In genomic region chr7:98553666-98554065, GRCh38 we compare ENCODE assay signal across 16 cellular contexts.
A peak's percentile ranks its signal among the peaks of the same experiment; 100 is the strongest.
DNase-seq lines count a peak whose midpoint lies in the region; ATAC-seq lines count a peak whose summit lies in the region.
"Had no signal": no experiment of that assay in that cellular context is flagged by ENCODE, and none has a peak within 500 bp of the region (broad histone marks: within the 10 kb centered on the region; RNA-seq: fewer than 3 reads in every experiment).

No MANE protein-coding gene starts in this region.

- DNase-seq in DMS 273 (lab: John Stamatoyannopoulos, UW; ENCODE audit: unreplicated experiment), result peak; percentile 67
- no peak for DNase-seq in DMS 273 treated with DMSO at 0.1 percent for 48 hours (lab: John Stamatoyannopoulos, UW)
- DNase-seq in SJCRH30, result peak; percentile 36 to 63
- DNase-seq in myocyte (ENCODE audit: low read depth), result peak; percentile 87
- DNase-seq in GM19240 (ENCODE audit: insufficient read length, low spot score), result no peak
- DNase-seq: CD8-positive, alpha-beta T cell; COR-L47; DMS53; GF-D8; HCEC 1CT; HFFc6 had no signal

- H3K27me3 ChIP-seq in SJCRH30 (no peaks in the 10 kb centered on the region), skeletal muscle satellite cell (ENCODE audit: control insufficient read depth, insufficient read depth, low read length) (no peaks in the 10 kb centered on the region)

- H3K4me2 ChIP-seq in skeletal muscle satellite cell (ENCODE audit: low read length), result peak overlapping the region; percentile 20

- H3K36me3 ChIP-seq in SJCRH30 (no peaks in the 10 kb centered on the region), skeletal muscle satellite cell (ENCODE audit: insufficient read depth, low read length) (no peaks in the 10 kb centered on the region)

- no peak overlapping the region for H3K27ac ChIP-seq in SJCRH30
- H3K27ac ChIP-seq: 22Rv1, HL-60 had no signal

- H3K4me1 ChIP-seq in SJCRH30 (peaks cover 3% of the 10 kb centered on the region; the same call in 1 of the 2 replicates), skeletal muscle satellite cell (ENCODE audit: control insufficient read depth, insufficient read depth, low read length) (no peaks in the 10 kb centered on the region)

- H3K9me3 ChIP-seq in SJCRH30 (replicated peaks) (peaks cover 7% of the 10 kb centered on the region), skeletal muscle satellite cell (replicated peaks; ENCODE audit: low read length) (no peaks in the 10 kb centered on the region)

- ATAC-seq in HG02798 (IDR thresholded peaks at IDR 0.05; ENCODE audit: poor library complexity, unreplicated experiment) (no peak), GM21717 (IDR thresholded peaks at IDR 0.05; ENCODE audit: unreplicated experiment) (no peak)
- ATAC-seq: CD8-positive, alpha-beta T cell had no signal

- no peak overlapping the region for H3K9ac ChIP-seq in skeletal muscle satellite cell (ENCODE audit: low read depth, low read length)

- no peak overlapping the region for H3K4me3 ChIP-seq in SJCRH30
- no peak overlapping the region for H3K4me3 ChIP-seq in skeletal muscle satellite cell (ENCODE audit: low read length)

Comparison
In these comparisons a context has a peak if more than half of its experiments do, and no peak if none do; other contexts are left out.
1. DNase-seq: peak in DMS 273 (single experiment), SJCRH30 (2 of 2) and myocyte (single experiment); none in DMS 273 treated with DMSO at 0.1 percent for 48 hours (single experiment) and GM19240 (single experiment).